8 cellular contexts compared by ENCODE assay signal in genomic region chr6:30453508-30454206, GRCh38. TPM values are rescaled to one million over a fixed set of nuclear protein-coding genes. Genes with fewer than 3 reads are reported as not detected.
DNase-seq lines count a peak whose midpoint lies in the region; ATAC-seq and TF ChIP-seq lines count a peak whose summit lies in the region.
"Not testable (repeated sequence)": the region's sequence is repeated elsewhere in the genome, so short reads cannot be mapped to it uniquely, and the experiment has no call there.

No MANE protein-coding gene starts in this region.

- H3K4me3 ChIP-seq in ascending aorta, result peak overlapping the region in 1 of 2 donors; percentile 27
- not testable (repeated sequence) for H3K4me3 ChIP-seq in cardiac muscle cell

- not testable (repeated sequence) for H3K4me1 ChIP-seq in ascending aorta; cardiac muscle cell (ENCODE audit: low read depth)

- not testable (repeated sequence) for H3K27ac ChIP-seq in ascending aorta, cardiac muscle cell

- CTCF ChIA-PET in WTC11 (lab: Charles Lee), result interaction anchor here (0.5 to 2.2 kb wide), 67 partner anchors 8 to 1114 kb away, joined by 3 to 33 read pairs (median 4); partner anchors contain the start of genes ABCF1, DHX16, TRIM26 and TRIM39

- H3K27me3 ChIP-seq in ascending aorta, result not testable (repeated sequence)
- peaks cover 88% of the 10 kb centered on the region for H3K27me3 ChIP-seq in cardiac muscle cell

- peak; percentile 88 for TF ChIP-seq CTCF in WTC11 (IDR thresholded peaks at IDR 0.05)
- TF ChIP-seq CTCF in ascending aorta (IDR thresholded peaks at IDR 0.05), result peak; percentile 60 to 80 (median 60)
- TF ChIP-seq CTCF in cardiac muscle cell (IDR thresholded peaks at IDR 0.05; ENCODE audit: low read depth, low read length), result peak; percentile 90
- TF ChIP-seq CTCF in osteocyte (IDR thresholded peaks at IDR 0.05), result peak; percentile 88

- POLR2A ChIA-PET in WTC11 (lab: Charles Lee), result interaction anchor here (1.0 kb wide), 1 partner anchor 143 kb away, joined by 4 read pairs; no protein-coding TSS in a partner anchor

- H3K4me1 Mint-ChIP-seq in WTC11; osteocyte (ENCODE audit: unreplicated experiment): not testable (repeated sequence)
- peaks cover 24 to 39% of the 10 kb centered on the region in 2 donors for H3K4me1 Mint-ChIP-seq in stimulated activated naive B cell treated with anti-CD40 and anti-IgM and Interleukin-4, amounts not matched to agents 10 μg/mL and 1 μg/mL and 100 μg/mL, for 72 hours

- not testable (repeated sequence) for H3K36me3 ChIP-seq in ascending aorta, cardiac muscle cell

- H3K9me3 Mint-ChIP-seq in WTC11; osteocyte (ENCODE audit: unreplicated experiment); stimulated activated naive B cell treated with anti-CD40 and anti-IgM and Interleukin-4, amounts not matched to agents 10 μg/mL and 1 μg/mL and 100 μg/mL, for 72 hours: not testable (repeated sequence)

- peak; percentile 43 for ATAC-seq in HG03442 (IDR thresholded peaks at IDR 0.05; ENCODE audit: unreplicated experiment)
- peak; percentile 95 for ATAC-seq in WTC11
- ATAC-seq in stimulated activated naive B cell treated with anti-CD40 and anti-IgM and Interleukin-4, amounts not matched to agents 10 μg/mL and 1 μg/mL and 100 μg/mL, for 72 hours (replicated peaks), result peak; percentile 81 to 83

- intact Hi-C loops in ascending aorta (cut with DNase I), result not testable (repeated sequence)

- H3K4me3 Mint-ChIP-seq in WTC11, result not testable (repeated sequence)
- peak overlapping the region; percentile 60 for H3K4me3 Mint-ChIP-seq in osteocyte (ENCODE audit: unreplicated experiment)
- peak overlapping the region; percentile 14 to 65 for H3K4me3 Mint-ChIP-seq in stimulated activated naive B cell treated with anti-CD40 and anti-IgM and Interleukin-4, amounts not matched to agents 10 μg/mL and 1 μg/mL and 100 μg/mL, for 72 hours

- not testable (repeated sequence) for H3K9me3 ChIP-seq in ascending aorta; cardiac muscle cell (ENCODE audit: low read depth)

- not testable (repeated sequence) for H3K27ac Mint-ChIP-seq in WTC11; osteocyte (ENCODE audit: unreplicated experiment); stimulated activated naive B cell treated with anti-CD40 and anti-IgM and Interleukin-4, amounts not matched to agents 10 μg/mL and 1 μg/mL and 100 μg/mL, for 72 hours

- not testable (repeated sequence) for H3K36me3 Mint-ChIP-seq in WTC11; osteocyte (ENCODE audit: unreplicated experiment); stimulated activated naive B cell treated with anti-CD40 and anti-IgM and Interleukin-4, amounts not matched to agents 10 μg/mL and 1 μg/mL and 100 μg/mL, for 72 hours

- DNase-seq in DMS114 treated with DMSO at 0.1 percent for 48 hours (lab: John Stamatoyannopoulos, UW; ENCODE audit: unreplicated experiment) (peak; percentile 88), NCI-H526 treated with DMSO at 0.1 percent for 48 hours (lab: John Stamatoyannopoulos, UW) (peak; percentile 56), WTC11 (ENCODE audit: low spot score) (peak; percentile 96), ascending aorta (ENCODE audit: low spot score in 2 of 2) (peak; percentile 40 to 88), cardiac muscle cell (ENCODE audit: low read depth in 1 of 2, low spot score in 1 of 2) (peak; percentile 89 to 93), osteocyte (ENCODE audit: extremely low spot score, unreplicated experiment) (peak; percentile 95)
- peak; percentile 72 for DNase-seq in stimulated activated naive B cell treated with anti-CD40 and anti-IgM and Interleukin-4, amounts not matched to agents 10 μg/mL and 1 μg/mL and 100 μg/mL, for 72 hours

- H3K27me3 Mint-ChIP-seq in WTC11 (ENCODE audit: low read depth) (peaks cover 89% of the 10 kb centered on the region), osteocyte (ENCODE audit: unreplicated experiment) (peaks cover 60% of the 10 kb centered on the region)
- H3K27me3 Mint-ChIP-seq in stimulated activated naive B cell treated with anti-CD40 and anti-IgM and Interleukin-4, amounts not matched to agents 10 μg/mL and 1 μg/mL and 100 μg/mL, for 72 hours, result peaks cover 63 to 76% of the 10 kb centered on the region in 2 donors

TF ChIP-seq in WTC11, 78 proteins besides CTCF, POLR2A, EP300 and RAD21:
- TF ChIP-seq HMGXB4 (CRISPR knock-in tag; IDR thresholded peaks at IDR 0.05) (0 out of 2 replicates have a peak, but pooled peaks have one; percentile 30), PRDM15 (CRISPR knock-in tag; IDR thresholded peaks at IDR 0.05) (peak; percentile 83)

RNA-seq across cellular contexts. Expression of gene HLA-E, which starts 35.7 kb away (rescaled TPM):
- total RNA-seq in WTC11 (2021) (44.6 to 49.0 TPM (median 44.7 TPM) in 3 replicates), ascending aorta (896 TPM), cardiac muscle cell (30.0 and 39.2 TPM in 2 replicates), osteocyte (170 and 174 TPM in 2 replicates)
- 17.0 and 26.1 TPM in 2 replicates for polyA plus RNA-seq in cardiac muscle cell

Comparison
In these comparisons a context has a peak if more than half of its experiments do, and no peak if none do; other contexts are left out.
1. ATAC-seq: peak in every context shown above with its lines; median percentile 95 in WTC11; 82 in stimulated activated naive B cell treated with anti-CD40 and anti-IgM and Interleukin-4, amounts not matched to agents 10 μg/mL and 1 μg/mL and 100 μg/mL, for 72 hours; 43 in HG03442.